1 cellular context compared by ENCODE assay signal in the genomic region with DNA sequence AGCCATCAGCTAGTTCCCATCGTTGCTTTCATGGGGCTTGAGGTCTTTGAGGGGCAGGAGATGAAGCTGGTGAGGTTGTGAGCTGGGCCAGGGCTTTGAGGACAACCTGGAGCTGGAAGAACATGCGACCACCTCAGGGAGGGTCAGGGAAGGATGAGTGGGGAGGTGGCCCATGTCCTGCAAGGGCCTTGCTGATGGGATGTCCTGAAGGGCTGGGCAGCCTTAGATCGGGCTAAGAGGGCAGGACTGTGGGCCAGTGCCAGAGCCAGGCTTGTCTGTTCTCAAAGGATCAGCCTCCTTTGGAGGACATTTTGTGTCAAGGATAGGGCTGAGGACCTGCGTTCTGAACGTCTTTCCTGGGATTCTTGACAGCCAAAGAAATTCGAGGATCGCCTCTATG.
TF ChIP-seq lines count a peak whose summit lies in the region.

No MANE protein-coding gene starts in this region.

TF ChIP-seq in HepG2, 621 proteins besides CTCF, POLR2A, EP300 and RAD21:
- TF ChIP-seq RNF2 (conservative IDR thresholded peaks at IDR 0.05; ENCODE audit: low read depth) (no peak), ZNF547 (CRISPR knock-in tag; IDR thresholded peaks at IDR 0.05) (no peak), HNRNPUL1 (IDR thresholded peaks at IDR 0.05; ENCODE audit: low read depth, low read length) (no peak), THAP9 (CRISPR knock-in tag; IDR thresholded peaks at IDR 0.05; ENCODE audit: borderline replicate concordance) (no peak), ZSCAN30 (CRISPR knock-in tag; IDR thresholded peaks at IDR 0.05) (no peak), ISX (CRISPR knock-in tag; conservative IDR thresholded peaks at IDR 0.05) (no peak), POLR2AphosphoS5 (IDR thresholded peaks at IDR 0.05; ENCODE audit: low read depth, low read length) (no peak), ZNF75D (CRISPR knock-in tag; IDR thresholded peaks at IDR 0.05; ENCODE audit: borderline replicate concordance) (no peak), KDM3A (CRISPR knock-in tag; IDR thresholded peaks at IDR 0.05; ENCODE audit: low read depth) (no peak), ZNF12 (CRISPR knock-in tag; IDR thresholded peaks at IDR 0.05) (no peak), MYC (CRISPR knock-in tag; IDR thresholded peaks at IDR 0.05; ENCODE audit: borderline replicate concordance) (no peak), ATM (IDR thresholded peaks at IDR 0.05; ENCODE audit: borderline replicate concordance) (no peak), JDP2 (CRISPR knock-in tag; IDR thresholded peaks at IDR 0.05; ENCODE audit: borderline replicate concordance) (no peak), ZNF33A (CRISPR knock-in tag; IDR thresholded peaks at IDR 0.05; ENCODE audit: borderline replicate concordance) (no peak), RBFOX2 (IDR thresholded peaks at IDR 0.05; ENCODE audit: low read depth, low read length) (no peak)
- TF ChIP-seq, protein P1, sequence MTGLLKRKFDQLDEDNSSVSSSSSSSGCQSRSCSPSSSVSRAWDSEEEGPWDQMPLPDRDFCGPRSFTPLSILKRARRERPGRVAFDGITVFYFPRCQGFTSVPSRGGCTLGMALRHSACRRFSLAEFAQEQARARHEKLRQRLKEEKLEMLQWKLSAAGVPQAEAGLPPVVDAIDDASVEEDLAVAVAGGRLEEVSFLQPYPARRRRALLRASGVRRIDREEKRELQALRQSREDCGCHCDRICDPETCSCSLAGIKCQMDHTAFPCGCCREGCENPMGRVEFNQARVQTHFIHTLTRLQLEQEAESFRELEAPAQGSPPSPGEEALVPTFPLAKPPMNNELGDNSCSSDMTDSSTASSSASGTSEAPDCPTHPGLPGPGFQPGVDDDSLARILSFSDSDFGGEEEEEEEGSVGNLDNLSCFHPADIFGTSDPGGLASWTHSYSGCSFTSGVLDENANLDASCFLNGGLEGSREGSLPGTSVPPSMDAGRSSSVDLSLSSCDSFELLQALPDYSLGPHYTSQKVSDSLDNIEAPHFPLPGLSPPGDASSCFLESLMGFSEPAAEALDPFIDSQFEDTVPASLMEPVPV (CRISPR knock-in tag; IDR thresholded peaks at IDR 0.05) = no peak
- TF ChIP-seq, protein P2, sequence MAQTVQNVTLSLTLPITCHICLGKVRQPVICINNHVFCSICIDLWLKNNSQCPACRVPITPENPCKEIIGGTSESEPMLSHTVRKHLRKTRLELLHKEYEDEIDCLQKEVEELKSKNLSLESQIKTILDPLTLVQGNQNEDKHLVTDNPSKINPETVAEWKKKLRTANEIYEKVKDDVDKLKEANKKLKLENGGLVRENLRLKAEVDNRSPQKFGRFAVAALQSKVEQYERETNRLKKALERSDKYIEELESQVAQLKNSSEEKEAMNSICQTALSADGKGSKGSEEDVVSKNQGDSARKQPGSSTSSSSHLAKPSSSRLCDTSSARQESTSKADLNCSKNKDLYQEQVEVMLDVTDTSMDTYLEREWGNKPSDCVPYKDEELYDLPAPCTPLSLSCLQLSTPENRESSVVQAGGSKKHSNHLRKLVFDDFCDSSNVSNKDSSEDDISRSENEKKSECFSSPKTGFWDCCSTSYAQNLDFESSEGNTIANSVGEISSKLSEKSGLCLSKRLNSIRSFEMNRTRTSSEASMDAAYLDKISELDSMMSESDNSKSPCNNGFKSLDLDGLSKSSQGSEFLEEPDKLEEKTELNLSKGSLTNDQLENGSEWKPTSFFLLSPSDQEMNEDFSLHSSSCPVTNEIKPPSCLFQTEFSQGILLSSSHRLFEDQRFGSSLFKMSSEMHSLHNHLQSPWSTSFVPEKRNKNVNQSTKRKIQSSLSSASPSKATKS (CRISPR knock-in tag; IDR thresholded peaks at IDR 0.05) = no peak
